19 cellular contexts compared by ENCODE assay signal in genomic region chr19:43739836-43740235, GRCh38. TPM values are rescaled to one million over a fixed set of nuclear protein-coding genes. Genes with fewer than 3 reads are reported as not detected.
DNase-seq lines count a peak whose midpoint lies in the region; ATAC-seq and TF ChIP-seq lines count a peak whose summit lies in the region.
"Had no signal": no experiment of that assay in that cellular context is flagged by ENCODE, and none has a peak within 500 bp of the region (broad histone marks: within the 10 kb centered on the region; RNA-seq: fewer than 3 reads in every experiment).

No MANE protein-coding gene starts in this region.

- no peak for ATAC-seq in natural killer cell treated with Interleukin-12 subunit alpha and Interleukin-12 subunit beta and Interleukin-15 and Interleukin-18, amount 100 ng/mL, for 72 hours
- ATAC-seq in natural killer cell: no peak
- ATAC-seq in GM18511 (IDR thresholded peaks at IDR 0.05; ENCODE audit: unreplicated experiment): no peak
- ATAC-seq: activated T-cell treated with anti-CD3 and anti-CD28 coated beads, Interleukin-2, amount 50 U/mL, for 4 hours; Right ventricle myocardium inferior had no signal

- intact Hi-C loops in natural killer cell (cut with micrococcal nuclease): no loop called here
- intact Hi-C loops in colonic mucosa (cut with DNase I): no loop called here

- H3K27me3 Mint-ChIP-seq in natural killer cell treated with Interleukin-12 subunit alpha and Interleukin-12 subunit beta and Interleukin-15 and Interleukin-18, amount 100 ng/mL, for 72 hours: no peaks in the 10 kb centered on the region
- H3K27me3 Mint-ChIP-seq in natural killer cell (ENCODE audit: low read depth in 2 of 2): no peaks in the 10 kb centered on the region
- H3K27me3 Mint-ChIP-seq: activated CD4-positive, alpha-beta T cell treated with anti-CD3 and anti-CD28 coated beads, Interleukin-2, amount 10 ng/mL, durations not matched to agents 24 days and 14 days; progenitor cell of endocrine pancreas had no signal

- H3K4me3 ChIP-seq in colonic mucosa: no peak overlapping the region
- peak overlapping the region; percentile 1 to 46 for H3K4me3 ChIP-seq in mucosa of rectum (ENCODE audit: low read length in 2 of 2)
- H3K4me3 ChIP-seq: MG63 had no signal

- no peak for TF ChIP-seq CTCF in natural killer cell (IDR thresholded peaks at IDR 0.05)
- TF ChIP-seq CTCF in colonic mucosa (IDR thresholded peaks at IDR 0.05): no peak

- no peak for DNase-seq in natural killer cell treated with Interleukin-12 subunit alpha and Interleukin-12 subunit beta and Interleukin-15 and Interleukin-18, amount 100 ng/mL, for 72 hours (ENCODE audit: low spot score)
- DNase-seq in natural killer cell (no peak), colonic mucosa (peak; percentile 90), NCI-H345 (lab: John Stamatoyannopoulos, UW) (no peak), OCI-M2 (lab: John Stamatoyannopoulos, UW; ENCODE audit: unreplicated experiment) (no peak)
- DNase-seq in activated CD4-positive, CD25-positive, alpha-beta regulatory T cell treated with anti-CD3 and anti-CD28 coated beads, Interleukin-2, amount 50 U/mL, for 72 hours: no peak
- DNase-seq: activated CD4-positive, alpha-beta T cell treated with anti-CD3 and anti-CD28 coated beads, Interleukin-2, amount 10 ng/mL, durations not matched to agents 24 days and 14 days; activated T-cell treated with anti-CD3 and anti-CD28 coated beads, Interleukin-2, amount 50 U/mL, for 4 hours; glutamatergic neuron; MG63; NCI-H2107; NCI-H774; substantia nigra; T1000 had no signal

- peak overlapping the region; percentile 42 to 63 for H3K27ac Mint-ChIP-seq in natural killer cell treated with Interleukin-12 subunit alpha and Interleukin-12 subunit beta and Interleukin-15 and Interleukin-18, amount 100 ng/mL, for 72 hours
- H3K27ac Mint-ChIP-seq in natural killer cell: peak overlapping the region in 1 of 2 donors; percentile 50
- H3K27ac Mint-ChIP-seq: activated CD4-positive, alpha-beta T cell treated with anti-CD3 and anti-CD28 coated beads, Interleukin-2, amount 10 ng/mL, durations not matched to agents 24 days and 14 days; progenitor cell of endocrine pancreas had no signal

- peaks cover 34% of the 10 kb centered on the region for H3K36me3 Mint-ChIP-seq in natural killer cell treated with Interleukin-12 subunit alpha and Interleukin-12 subunit beta and Interleukin-15 and Interleukin-18, amount 100 ng/mL, for 72 hours
- peaks cover 18% of the 10 kb centered on the region for H3K36me3 Mint-ChIP-seq in natural killer cell

- H3K9me3 ChIP-seq in colonic mucosa (no peaks in the 10 kb centered on the region), mucosa of rectum (ENCODE audit: control insufficient read depth in 2 of 2, low read length in 2 of 2) (no peaks in the 10 kb centered on the region)
- H3K9me3 ChIP-seq: MG63 had no signal

- peaks cover 5% of the 10 kb centered on the region for H3K36me3 ChIP-seq in colonic mucosa
- H3K36me3 ChIP-seq in mucosa of rectum (ENCODE audit: control insufficient read depth in 2 of 2, insufficient read depth in 2 of 2, low read length in 2 of 2): peaks cover 31 to 74% of the 10 kb centered on the region in 2 donors

- H3K9me3 Mint-ChIP-seq in natural killer cell treated with Interleukin-12 subunit alpha and Interleukin-12 subunit beta and Interleukin-15 and Interleukin-18, amount 100 ng/mL, for 72 hours: no peaks in the 10 kb centered on the region
- H3K9me3 Mint-ChIP-seq in natural killer cell: no peaks in the 10 kb centered on the region
- H3K9me3 Mint-ChIP-seq: activated CD4-positive, alpha-beta T cell treated with anti-CD3 and anti-CD28 coated beads, Interleukin-2, amount 10 ng/mL, durations not matched to agents 24 days and 14 days; activated T-cell treated with anti-CD3 and anti-CD28 coated beads, Interleukin-2, amount 50 U/mL, for 4 hours had no signal

- H3K27ac ChIP-seq in colonic mucosa (peak overlapping the region; percentile 87), mucosa of rectum (ENCODE audit: low read depth in 2 of 2, low read length in 2 of 2) (peak overlapping the region; percentile 95 to 97)

- H3K4me1 ChIP-seq in colonic mucosa (peaks cover 7% of the 10 kb centered on the region), mucosa of rectum (ENCODE audit: control insufficient read depth in 2 of 2, insufficient read depth in 2 of 2, low read length in 2 of 2) (peaks cover 26 to 31% of the 10 kb centered on the region in 2 donors)

- peaks cover 7 to 13% of the 10 kb centered on the region in 2 donors for H3K4me1 Mint-ChIP-seq in natural killer cell treated with Interleukin-12 subunit alpha and Interleukin-12 subunit beta and Interleukin-15 and Interleukin-18, amount 100 ng/mL, for 72 hours (ENCODE audit: low read depth in 2 of 2)
- H3K4me1 Mint-ChIP-seq in natural killer cell: peaks cover 7 to 8% of the 10 kb centered on the region in 2 donors

- no peaks in the 10 kb centered on the region for H3K27me3 ChIP-seq in colonic mucosa
- no peaks in the 10 kb centered on the region for H3K27me3 ChIP-seq in mucosa of rectum (ENCODE audit: control insufficient read depth in 2 of 2, insufficient read depth in 2 of 2, low read length in 2 of 2)
- H3K27me3 ChIP-seq: MG63 had no signal

- peak overlapping the region; percentile 13 to 53 for H3K9ac ChIP-seq in colonic mucosa (ENCODE audit: low read depth in 2 of 2, low read length in 2 of 2)
- H3K9ac ChIP-seq in mucosa of rectum (ENCODE audit: low read depth in 1 of 2, low read length in 2 of 2): peak overlapping the region; percentile 62 to 75

- no peak overlapping the region for H3K4me3 Mint-ChIP-seq in natural killer cell treated with Interleukin-12 subunit alpha and Interleukin-12 subunit beta and Interleukin-15 and Interleukin-18, amount 100 ng/mL, for 72 hours
- no peak overlapping the region for H3K4me3 Mint-ChIP-seq in natural killer cell
- H3K4me3 Mint-ChIP-seq: activated CD4-positive, alpha-beta T cell treated with anti-CD3 and anti-CD28 coated beads, Interleukin-2, amount 10 ng/mL, durations not matched to agents 24 days and 14 days; activated T-cell treated with anti-CD3 and anti-CD28 coated beads, Interleukin-2, amount 50 U/mL, for 4 hours had no signal

RNA-seq across cellular contexts. Expression of gene SMG9, which starts 14.9 kb away (rescaled TPM):
- total RNA-seq in natural killer cell treated with Interleukin-12 subunit alpha and Interleukin-12 subunit beta and Interleukin-15 and Interleukin-18, amount 100 ng/mL, for 72 hours: 100 to 1,000 TPM in 1 of 2 donors, 10 to 100 TPM in 1; 89.4 to 103 TPM
- total RNA-seq in natural killer cell (10 to 100 TPM; 23.3 to 37.4 (median 28.3) TPM), colonic mucosa (10 to 100 TPM; 30.1 to 66.6 TPM)

RNA-seq across cellular contexts. Expression of gene IRGC, which starts 24.0 kb away (rescaled TPM):
- not detected for total RNA-seq in natural killer cell treated with Interleukin-12 subunit alpha and Interleukin-12 subunit beta and Interleukin-15 and Interleukin-18, amount 100 ng/mL, for 72 hours
- total RNA-seq in natural killer cell (not detected), colonic mucosa (not detected)
- total RNA-seq: activated CD4-positive, alpha-beta T cell treated with anti-CD3 and anti-CD28 coated beads, Interleukin-2, amount 10 ng/mL, durations not matched to agents 24 days and 14 days; activated T-cell treated with anti-CD3 and anti-CD28 coated beads, Interleukin-2, amount 50 U/mL, for 4 hours; endothelial cell of umbilical vein; progenitor cell of endocrine pancreas; Right ventricle myocardium inferior had no signal

RNA-seq across cellular contexts. Expression of gene KCNN4, which starts 40.9 kb away (rescaled TPM):
- 100 to 1,000 TPM in 1 of 2 donors, 10 to 100 TPM in 1; 99.4 to 107 TPM for total RNA-seq in natural killer cell treated with Interleukin-12 subunit alpha and Interleukin-12 subunit beta and Interleukin-15 and Interleukin-18, amount 100 ng/mL, for 72 hours
- total RNA-seq in natural killer cell (1 to 10 TPM in 2 of 3 donors, under 1 TPM in 1; 0.72 to 7.1 (median 1.4) TPM), colonic mucosa (10 to 100 TPM; 25.4 to 60.9 TPM)
- total RNA-seq: endothelial cell of umbilical vein had no signal
